1 cellular context compared by ENCODE assay signal in the genomic region with DNA sequence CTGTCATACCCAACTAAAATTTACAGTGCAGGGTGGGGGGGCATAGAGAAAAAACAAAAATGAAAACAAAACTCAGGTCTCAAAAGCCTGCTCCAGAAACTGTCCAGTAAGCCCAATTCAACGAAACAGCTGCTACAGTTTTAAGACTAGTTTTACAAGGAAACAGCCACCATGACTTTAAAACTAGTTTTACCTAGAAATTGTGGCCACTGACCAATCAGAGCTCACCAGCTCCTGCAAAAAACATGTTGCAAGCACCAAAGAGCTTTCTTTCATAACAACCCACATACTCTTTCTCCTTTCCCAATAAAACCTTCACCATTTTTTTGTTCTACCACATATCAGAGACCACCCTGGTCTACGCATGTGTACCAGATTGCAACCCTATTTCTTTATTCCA.
TF ChIP-seq lines count a peak whose summit lies in the region.

No MANE protein-coding gene starts in this region.

TF ChIP-seq in H1, 55 proteins besides CTCF, POLR2A, EP300 and RAD21:
- TF ChIP-seq TAF1 (IDR thresholded peaks at IDR 0.05; ENCODE audit: low read depth, low read length) (no peak), SAP30 (IDR thresholded peaks at IDR 0.05; ENCODE audit: insufficient read depth, insufficient replicate concordance, low read length) (no peak), SUZ12 (IDR thresholded peaks at IDR 0.05; ENCODE audit: low read length) (no peak), SIN3A (conservative IDR thresholded peaks at IDR 0.05 in 1 of 2, IDR thresholded peaks at IDR 0.05 in 1 of 2; ENCODE audit: low read depth in 1 of 2, low read length in 2 of 2) (no peak)
- TF ChIP-seq, protein P1, sequence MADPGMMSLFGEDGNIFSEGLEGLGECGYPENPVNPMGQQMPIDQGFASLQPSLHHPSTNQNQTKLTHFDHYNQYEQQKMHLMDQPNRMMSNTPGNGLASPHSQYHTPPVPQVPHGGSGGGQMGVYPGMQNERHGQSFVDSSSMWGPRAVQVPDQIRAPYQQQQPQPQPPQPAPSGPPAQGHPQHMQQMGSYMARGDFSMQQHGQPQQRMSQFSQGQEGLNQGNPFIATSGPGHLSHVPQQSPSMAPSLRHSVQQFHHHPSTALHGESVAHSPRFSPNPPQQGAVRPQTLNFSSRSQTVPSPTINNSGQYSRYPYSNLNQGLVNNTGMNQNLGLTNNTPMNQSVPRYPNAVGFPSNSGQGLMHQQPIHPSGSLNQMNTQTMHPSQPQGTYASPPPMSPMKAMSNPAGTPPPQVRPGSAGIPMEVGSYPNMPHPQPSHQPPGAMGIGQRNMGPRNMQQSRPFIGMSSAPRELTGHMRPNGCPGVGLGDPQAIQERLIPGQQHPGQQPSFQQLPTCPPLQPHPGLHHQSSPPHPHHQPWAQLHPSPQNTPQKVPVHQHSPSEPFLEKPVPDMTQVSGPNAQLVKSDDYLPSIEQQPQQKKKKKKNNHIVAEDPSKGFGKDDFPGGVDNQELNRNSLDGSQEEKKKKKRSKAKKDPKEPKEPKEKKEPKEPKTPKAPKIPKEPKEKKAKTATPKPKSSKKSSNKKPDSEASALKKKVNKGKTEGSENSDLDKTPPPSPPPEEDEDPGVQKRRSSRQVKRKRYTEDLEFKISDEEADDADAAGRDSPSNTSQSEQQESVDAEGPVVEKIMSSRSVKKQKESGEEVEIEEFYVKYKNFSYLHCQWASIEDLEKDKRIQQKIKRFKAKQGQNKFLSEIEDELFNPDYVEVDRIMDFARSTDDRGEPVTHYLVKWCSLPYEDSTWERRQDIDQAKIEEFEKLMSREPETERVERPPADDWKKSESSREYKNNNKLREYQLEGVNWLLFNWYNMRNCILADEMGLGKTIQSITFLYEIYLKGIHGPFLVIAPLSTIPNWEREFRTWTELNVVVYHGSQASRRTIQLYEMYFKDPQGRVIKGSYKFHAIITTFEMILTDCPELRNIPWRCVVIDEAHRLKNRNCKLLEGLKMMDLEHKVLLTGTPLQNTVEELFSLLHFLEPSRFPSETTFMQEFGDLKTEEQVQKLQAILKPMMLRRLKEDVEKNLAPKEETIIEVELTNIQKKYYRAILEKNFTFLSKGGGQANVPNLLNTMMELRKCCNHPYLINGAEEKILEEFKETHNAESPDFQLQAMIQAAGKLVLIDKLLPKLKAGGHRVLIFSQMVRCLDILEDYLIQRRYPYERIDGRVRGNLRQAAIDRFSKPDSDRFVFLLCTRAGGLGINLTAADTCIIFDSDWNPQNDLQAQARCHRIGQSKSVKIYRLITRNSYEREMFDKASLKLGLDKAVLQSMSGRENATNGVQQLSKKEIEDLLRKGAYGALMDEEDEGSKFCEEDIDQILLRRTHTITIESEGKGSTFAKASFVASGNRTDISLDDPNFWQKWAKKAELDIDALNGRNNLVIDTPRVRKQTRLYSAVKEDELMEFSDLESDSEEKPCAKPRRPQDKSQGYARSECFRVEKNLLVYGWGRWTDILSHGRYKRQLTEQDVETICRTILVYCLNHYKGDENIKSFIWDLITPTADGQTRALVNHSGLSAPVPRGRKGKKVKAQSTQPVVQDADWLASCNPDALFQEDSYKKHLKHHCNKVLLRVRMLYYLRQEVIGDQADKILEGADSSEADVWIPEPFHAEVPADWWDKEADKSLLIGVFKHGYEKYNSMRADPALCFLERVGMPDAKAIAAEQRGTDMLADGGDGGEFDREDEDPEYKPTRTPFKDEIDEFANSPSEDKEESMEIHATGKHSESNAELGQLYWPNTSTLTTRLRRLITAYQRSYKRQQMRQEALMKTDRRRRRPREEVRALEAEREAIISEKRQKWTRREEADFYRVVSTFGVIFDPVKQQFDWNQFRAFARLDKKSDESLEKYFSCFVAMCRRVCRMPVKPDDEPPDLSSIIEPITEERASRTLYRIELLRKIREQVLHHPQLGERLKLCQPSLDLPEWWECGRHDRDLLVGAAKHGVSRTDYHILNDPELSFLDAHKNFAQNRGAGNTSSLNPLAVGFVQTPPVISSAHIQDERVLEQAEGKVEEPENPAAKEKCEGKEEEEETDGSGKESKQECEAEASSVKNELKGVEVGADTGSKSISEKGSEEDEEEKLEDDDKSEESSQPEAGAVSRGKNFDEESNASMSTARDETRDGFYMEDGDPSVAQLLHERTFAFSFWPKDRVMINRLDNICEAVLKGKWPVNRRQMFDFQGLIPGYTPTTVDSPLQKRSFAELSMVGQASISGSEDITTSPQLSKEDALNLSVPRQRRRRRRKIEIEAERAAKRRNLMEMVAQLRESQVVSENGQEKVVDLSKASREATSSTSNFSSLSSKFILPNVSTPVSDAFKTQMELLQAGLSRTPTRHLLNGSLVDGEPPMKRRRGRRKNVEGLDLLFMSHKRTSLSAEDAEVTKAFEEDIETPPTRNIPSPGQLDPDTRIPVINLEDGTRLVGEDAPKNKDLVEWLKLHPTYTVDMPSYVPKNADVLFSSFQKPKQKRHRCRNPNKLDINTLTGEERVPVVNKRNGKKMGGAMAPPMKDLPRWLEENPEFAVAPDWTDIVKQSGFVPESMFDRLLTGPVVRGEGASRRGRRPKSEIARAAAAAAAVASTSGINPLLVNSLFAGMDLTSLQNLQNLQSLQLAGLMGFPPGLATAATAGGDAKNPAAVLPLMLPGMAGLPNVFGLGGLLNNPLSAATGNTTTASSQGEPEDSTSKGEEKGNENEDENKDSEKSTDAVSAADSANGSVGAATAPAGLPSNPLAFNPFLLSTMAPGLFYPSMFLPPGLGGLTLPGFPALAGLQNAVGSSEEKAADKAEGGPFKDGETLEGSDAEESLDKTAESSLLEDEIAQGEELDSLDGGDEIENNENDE (IDR thresholded peaks at IDR 0.05; ENCODE audit: insufficient replicate concordance, low read length), result no peak
- TF ChIP-seq, protein P2, sequence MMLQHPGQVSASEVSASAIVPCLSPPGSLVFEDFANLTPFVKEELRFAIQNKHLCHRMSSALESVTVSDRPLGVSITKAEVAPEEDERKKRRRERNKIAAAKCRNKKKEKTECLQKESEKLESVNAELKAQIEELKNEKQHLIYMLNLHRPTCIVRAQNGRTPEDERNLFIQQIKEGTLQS (IDR thresholded peaks at IDR 0.05; ENCODE audit: insufficient read depth, low read depth, low read length), result no peak
